Comparison of ENCODE assay signal across 22 cellular contexts in genomic region chr14:39370415-39370814, GRCh38.
DNase-seq lines count a peak whose midpoint lies in the region; ATAC-seq, FAIRE-seq and TF ChIP-seq lines count a peak whose summit lies in the region.
"Had no signal": no experiment of that assay in that cellular context is flagged by ENCODE, and none has a peak within 500 bp of the region (broad histone marks: within the 10 kb centered on the region; RNA-seq: fewer than 3 reads in every experiment).

No MANE protein-coding gene starts in this region.

- intact Hi-C loops in HepG2 (cut with micrococcal nuclease; ENCODE audit: unreplicated experiment) = no loop called here

- H3K79me2 ChIP-seq in H1 (ENCODE audit: control insufficient read depth in 1 of 2, insufficient read depth in 2 of 2, low read length in 2 of 2) = no peaks in the 10 kb centered on the region
- H3K79me2 ChIP-seq in HepG2 (ENCODE audit: insufficient read depth, low read length) = peaks cover 5% of the 10 kb centered on the region
- no peaks in the 10 kb centered on the region for H3K79me2 ChIP-seq in neural progenitor cell (ENCODE audit: low read depth)

- no peak overlapping the region for H3K23ac ChIP-seq in H1 (ENCODE audit: insufficient read length)

- in situ Hi-C loops in HepG2 (cut with HindIII; ENCODE audit: extremely low pct_ligation_motif_present, low pct_unique_long_range_greater_than_20kb) = no loop called here

- peak overlapping the region; percentile 0 for H4K91ac ChIP-seq in H1 (replicated peaks; ENCODE audit: insufficient read length, low read length)

- no peak overlapping the region for H3K18ac ChIP-seq in H1 (ENCODE audit: extremely low read depth, low read length)

- H4K20me1 ChIP-seq in H1 (replicated peaks in 1 of 2; ENCODE audit: control insufficient read depth in 1 of 2, insufficient read depth in 2 of 2, low read length in 2 of 2) (no peaks in the 10 kb centered on the region), HepG2 (ENCODE audit: insufficient read depth, low read length) (peaks cover 14% of the 10 kb centered on the region; the same call in 1 of the 2 replicates), neural progenitor cell (ENCODE audit: low read depth) (no peaks in the 10 kb centered on the region)

- ATAC-seq in HepG2 = no peak
- ATAC-seq: A549, GM23338 had no signal

- H3F3A ChIP-seq in neural progenitor cell (ENCODE audit: low read depth) = peaks cover 40% of the 10 kb centered on the region

- H3K27ac ChIP-seq in H1 (ENCODE audit: low read depth, low read length) (no peak overlapping the region), HepG2 (ENCODE audit: extremely low read length, insufficient read depth, low read length) (no peak overlapping the region), neural progenitor cell (no peak overlapping the region)
- H3K27ac ChIP-seq: A549 had no signal

- H3K27me3 ChIP-seq in H1 (replicated peaks in 1 of 4; ENCODE audit: control insufficient read depth in 3 of 4, extremely low read depth in 1 of 4, insufficient read depth in 3 of 4, low read length in 3 of 4) = no peaks in the 10 kb centered on the region
- no peaks in the 10 kb centered on the region for H3K27me3 ChIP-seq in HepG2 (ENCODE audit: control insufficient read depth in 1 of 2, insufficient read depth in 2 of 2, low read length in 2 of 2)
- H3K27me3 ChIP-seq in neural progenitor cell = no peaks in the 10 kb centered on the region

- no peak for TF ChIP-seq RAD21 in H1 (IDR thresholded peaks at IDR 0.05 in 1 of 2, conservative IDR thresholded peaks at IDR 0.05 in 1 of 2; ENCODE audit: low read depth in 2 of 2, low read length in 2 of 2)
- TF ChIP-seq RAD21 in HepG2 (CRISPR knock-in tag; IDR thresholded peaks at IDR 0.05) = no peak

- H3K4me2 ChIP-seq in H1 (ENCODE audit: insufficient read depth in 1 of 2, low read depth in 2 of 2, low read length in 2 of 2) (no peak overlapping the region), HepG2 (ENCODE audit: low read depth, low read length) (no peak overlapping the region), neural progenitor cell (no peak overlapping the region)
- H3K4me2 ChIP-seq: A549, GM23338 had no signal

- POLR2A ChIA-PET in H1 (lab: Charles Lee; ENCODE audit: partially characterized antibody) = no interaction called here
- POLR2A ChIA-PET in HepG2 (lab: Yijun Ruan, JAX) = interaction anchor here (2.6 kb wide), 1 partner anchor 104 kb away, joined by 11 read pairs; no protein-coding TSS in a partner anchor

- TF ChIP-seq CTCF in H1 (IDR thresholded peaks at IDR 0.05; ENCODE audit: control extremely low read depth in 1 of 3, insufficient read depth in 1 of 3, low read depth in 1 of 3, low read length in 3 of 3) (no peak), HepG2 (CRISPR knock-in tag; IDR thresholded peaks at IDR 0.05) (no peak), neural progenitor cell (IDR thresholded peaks at IDR 0.05) (no peak)

- no TSS peak for BruUV-seq in HepG2 (replicated peaks; lab: Mats Ljungman, UMichigan)

- H2BK120ac ChIP-seq in H1 (replicated peaks; ENCODE audit: low read depth, low read length) = no peak overlapping the region

- no peak overlapping the region for H2BK5ac ChIP-seq in H1 (ENCODE audit: low read depth, low read length)

- no peaks in the 10 kb centered on the region for H3K36me3 ChIP-seq in H1 (ENCODE audit: control insufficient read depth in 2 of 4, insufficient read depth in 4 of 4, low read length in 3 of 4)
- H3K36me3 ChIP-seq in HepG2 (replicated peaks in 1 of 2; ENCODE audit: control insufficient read depth in 1 of 2, insufficient read depth in 2 of 2, low read length in 2 of 2) = peaks cover 10 to 19% of the 10 kb centered on the region in 2 experiments
- no peaks in the 10 kb centered on the region for H3K36me3 ChIP-seq in neural progenitor cell
- H3K36me3 ChIP-seq: HAP-1 had no signal

- H3K56ac ChIP-seq in H1 (replicated peaks; ENCODE audit: insufficient read length, low read depth, low read length) = no peak overlapping the region

- 91% methylated on average over 12 of the region's 12 CpGs; no CpG with 5 or more reads in 1 of the 2 experiments for WGBS in H1 (ENCODE audit: extremely low coverage in 1 of 2, insufficient coverage in 1 of 2, insufficient read length in 1 of 2, insufficient replicate concordance in 2 of 2, low coverage in 1 of 2, low lambda C conversion rate in 2 of 2, missing lambda C conversion rate in 1 of 2), 2 experiments
- 97% methylated on average over 12 of the region's 12 CpGs for WGBS in HepG2 (ENCODE audit: low lambda C conversion rate)

- H3K4ac ChIP-seq in H1 (replicated peaks; ENCODE audit: insufficient read length, low read depth, low read length) = no peak overlapping the region

- H2AFZ ChIP-seq in H1 (ENCODE audit: low read length) (no peak overlapping the region), HepG2 (ENCODE audit: low read length) (no peak overlapping the region), neural progenitor cell (replicated peaks) (no peak overlapping the region)
- H2AFZ ChIP-seq: GM23338 had no signal

- H3K14ac ChIP-seq in H1 (ENCODE audit: insufficient read length) = no peak overlapping the region

- no peak overlapping the region for H2AK5ac ChIP-seq in H1 (ENCODE audit: low read depth, low read length)

- H2BK20ac ChIP-seq in H1 (ENCODE audit: low read length) = no peak overlapping the region

- FAIRE-seq in H1 (lab: Jason Lieb, UNC) (no peak), HepG2 (lab: Jason Lieb, UNC) (no peak)
- FAIRE-seq: A549, GM12891, GM18507, H54 had no signal

- H3K9ac ChIP-seq in H1 (replicated peaks in 1 of 4; ENCODE audit: extremely low read depth in 1 of 4, low read depth in 3 of 4, low read length in 3 of 4) = no peak overlapping the region
- H3K9ac ChIP-seq in HepG2 (ENCODE audit: insufficient read depth, low read depth, low read length) = no peak overlapping the region
- H3K9ac ChIP-seq in neural progenitor cell = no peak overlapping the region

- H4K5ac ChIP-seq in H1 (ENCODE audit: insufficient read length, low read depth, low read length) = no peak overlapping the region

- H3K4me1 Mint-ChIP-seq in neural progenitor cell = peaks cover 24% of the 10 kb centered on the region

- H3K27me3 Mint-ChIP-seq in neural progenitor cell (ENCODE audit: insufficient read depth, low read depth) = no peaks in the 10 kb centered on the region
- H3K27me3 Mint-ChIP-seq: CD4-positive, alpha-beta memory T cell had no signal

- CTCF ChIA-PET in H1 (lab: Charles Lee; ENCODE audit: partially characterized antibody) = interaction anchor here (1.0 to 2.5 kb wide), 3 partner anchors 139 to 186 kb away, joined by 3 to 12 read pairs (median 8); no protein-coding TSS in a partner anchor
- CTCF ChIA-PET in HepG2 (lab: Yijun Ruan, JAX; ENCODE audit: low intra/inter-chr PET ratio, low total read pairs) = interaction anchor here (0.7 kb wide), 1 partner anchor 263 kb away, joined by 3 read pairs; no protein-coding TSS in a partner anchor

- peak overlapping the region; percentile 46 for H3K27ac Mint-ChIP-seq in neural progenitor cell
- H3K27ac Mint-ChIP-seq: GM23338, HFFc6 had no signal

- no peak overlapping the region for H2BK15ac ChIP-seq in H1 (ENCODE audit: low read length)

- H3K4me1 ChIP-seq in H1 (replicated peaks in 1 of 4; ENCODE audit: control insufficient read depth in 3 of 4, insufficient read depth in 4 of 4, low read length in 3 of 4) = peaks cover 8 to 10% (median 9%) of the 10 kb centered on the region in 4 experiments
- H3K4me1 ChIP-seq in HepG2 (ENCODE audit: insufficient read depth, low read length) = peaks cover 5% of the 10 kb centered on the region; the same call in 1 of the 2 replicates
- H3K4me1 ChIP-seq in neural progenitor cell = peaks cover 40% of the 10 kb centered on the region

- no peaks in the 10 kb centered on the region for H3K23me2 ChIP-seq in H1 (ENCODE audit: low read depth, low read length)

- H3K79me1 ChIP-seq in H1 (ENCODE audit: low read depth, low read length) = no peaks in the 10 kb centered on the region

- peaks cover 9% of the 10 kb centered on the region for H3K9me3 Mint-ChIP-seq in neural progenitor cell
- H3K9me3 Mint-ChIP-seq: HFFc6 had no signal

- no peak overlapping the region for H3K4me3 ChIP-seq in H1 (ENCODE audit: extremely low read depth in 1 of 4, insufficient read depth in 2 of 4, low read depth in 3 of 4, low read length in 4 of 4)
- H3K4me3 ChIP-seq in HepG2 (replicated peaks in 1 of 3; ENCODE audit: insufficient read depth in 1 of 3, low read depth in 2 of 3, low read length in 3 of 3) = no peak overlapping the region
- H3K4me3 ChIP-seq in neural progenitor cell = no peak overlapping the region
- H3K4me3 ChIP-seq: A549, GM23338, HAP-1 had no signal

- H3K36me3 Mint-ChIP-seq in neural progenitor cell = peaks cover 8% of the 10 kb centered on the region

- H3K9me3 ChIP-seq in H1 (ENCODE audit: insufficient read depth in 2 of 2, low read depth in 1 of 2, low read length in 1 of 2) (no peaks in the 10 kb centered on the region), HepG2 (ENCODE audit: low read length) (no peaks in the 10 kb centered on the region), neural progenitor cell (ENCODE audit: low read depth) (no peaks in the 10 kb centered on the region)
- H3K9me3 ChIP-seq: A549, HAP-1 had no signal

- TF ChIP-seq EP300 in H1 (IDR thresholded peaks at IDR 0.05; ENCODE audit: borderline replicate concordance in 1 of 2, low read depth in 2 of 2, low read length in 2 of 2) = no peak
- no peak for TF ChIP-seq EP300 in HepG2 (IDR thresholded peaks at IDR 0.05; ENCODE audit: low read depth in 2 of 2, low read length in 2 of 2)
- no peak for TF ChIP-seq EP300 in HepG2 (CRISPR knock-in tag; IDR thresholded peaks at IDR 0.05; ENCODE audit: borderline replicate concordance)

- no peak overlapping the region for H2BK12ac ChIP-seq in H1 (ENCODE audit: low read depth, low read length)

- TF ChIP-seq POLR2A in H1 (IDR thresholded peaks at IDR 0.05; ENCODE audit: control extremely low read depth in 1 of 2, low read depth in 2 of 2, low read length in 2 of 2) = no peak
- TF ChIP-seq POLR2A in HepG2 (IDR thresholded peaks at IDR 0.05; ENCODE audit: insufficient read depth in 1 of 2, low read depth in 2 of 2, low read length in 2 of 2) = no peak

- H3K4me3 Mint-ChIP-seq in neural progenitor cell = no peak overlapping the region
- H3K4me3 Mint-ChIP-seq: CD4-positive, alpha-beta memory T cell; GM23338; HFFc6 had no signal

- DNase-seq in H1 (ENCODE audit: low read depth in 1 of 2, low spot score in 2 of 2) (no peak), HepG2 (ENCODE audit: low spot score) (no peak), neural progenitor cell (ENCODE audit: low spot score) (no peak), NK-92 (lab: John Stamatoyannopoulos, UW; ENCODE audit: unreplicated experiment) (no peak)
- DNase-seq in stimulated activated naive CD4-positive, alpha-beta T cell treated with Interleukin-2 at 50 U/mL for 16 hours (lab: John Stamatoyannopoulos, UW) = no peak
- no peak for DNase-seq in activated CD4-positive, alpha-beta T cell treated with anti-CD3 and anti-CD28 coated beads, Interleukin-2, amount 50 U/mL, for 1 hour
- DNase-seq: 8988T; ACHN; C1 segment of cervical spinal cord; Calu3; CD4-positive, alpha-beta memory T cell; COR-L47; DMS53; DMS79 treated with DMSO at 0.1 percent for 48 hours; GF-D8; HFFc6 had no signal

- no peak overlapping the region for H4K8ac ChIP-seq in H1 (ENCODE audit: extremely low read depth, insufficient read depth, low read length)

TF ChIP-seq in H1, 55 proteins besides CTCF, POLR2A, EP300 and RAD21 (continues in another document):
- no peak for TF ChIP-seq PHF8 (conservative IDR thresholded peaks at IDR 0.05; ENCODE audit: low read depth, low read length)
